ENCODE assay signal across 7 cellular contexts in the genomic region with DNA sequence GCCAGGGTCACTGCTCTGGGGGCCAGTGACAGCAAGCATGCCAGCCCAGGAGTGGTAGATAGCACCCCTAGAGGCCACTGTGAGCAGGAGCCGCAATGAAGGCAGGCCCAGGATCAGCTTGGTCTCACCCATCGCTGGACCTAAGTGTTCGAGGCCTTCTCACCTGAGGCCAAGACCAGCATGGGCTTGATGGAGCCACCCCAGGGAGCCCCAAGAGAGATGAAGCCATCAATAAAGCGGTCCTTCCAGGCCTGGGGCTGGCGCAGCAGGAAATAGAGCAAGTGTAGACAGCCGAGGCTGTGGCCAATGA. TPM values are rescaled to one million over a fixed set of nuclear protein-coding genes. Genes with fewer than 3 reads are reported as not detected.
DNase-seq lines count a peak whose midpoint lies in the region; ATAC-seq and TF ChIP-seq lines count a peak whose summit lies in the region.

No MANE protein-coding gene starts in this region.

- H2AFZ ChIP-seq in fibroblast of lung (ENCODE audit: low read length) (no peak overlapping the region), parathyroid adenoma (no peak overlapping the region)

- H3K9me3 ChIP-seq in fibroblast of lung (ENCODE audit: control insufficient read depth, insufficient read depth, low read depth, low read length) (no peaks in the 10 kb centered on the region), parathyroid adenoma (ENCODE audit: control insufficient read depth, low read length) (no peaks in the 10 kb centered on the region)

- H3K27ac Mint-ChIP-seq in activated CD4-positive, alpha-beta T cell treated with anti-CD3 and anti-CD28 coated beads, Interleukin-2, amount 10 ng/mL, durations not matched to agents 7 days and 5 days = no peak overlapping the region

- H3K4me1 ChIP-seq in fibroblast of lung (ENCODE audit: control insufficient read depth, extremely low read depth, insufficient read depth, low read length) (peaks cover 12% of the 10 kb centered on the region), parathyroid adenoma (peaks cover 1% of the 10 kb centered on the region)

- POLR2A ChIA-PET in GM10248 (lab: Yijun Ruan, JAX) = no interaction called here
- POLR2A ChIA-PET in activated CD4-positive, alpha-beta T cell treated with anti-CD3 and anti-CD28 coated beads, Interleukin-2, amount 10 ng/mL, durations not matched to agents 7 days and 5 days (lab: Charles Lee) = no interaction called here

- peak; percentile 75 for DNase-seq in GM10248 (ENCODE audit: extremely low spot score)
- DNase-seq in activated CD4-positive, alpha-beta T cell treated with anti-CD3 and anti-CD28 coated beads, Interleukin-2, amount 10 ng/mL, durations not matched to agents 7 days and 5 days = peak; percentile 50
- DNase-seq in fibroblast of lung (ENCODE audit: low read depth in 2 of 2) = no peak

- H3K9me3 Mint-ChIP-seq in activated CD4-positive, alpha-beta T cell treated with anti-CD3 and anti-CD28 coated beads, Interleukin-2, amount 10 ng/mL, durations not matched to agents 7 days and 5 days = no peaks in the 10 kb centered on the region

- H4K20me1 ChIP-seq in fibroblast of lung (ENCODE audit: control insufficient read depth, extremely low read depth, insufficient read depth, low read length) = no peaks in the 10 kb centered on the region

- H3K27ac ChIP-seq in fibroblast of lung (ENCODE audit: insufficient read depth, low read length) (no peak overlapping the region), parathyroid adenoma (no peak overlapping the region)

- TF ChIP-seq RAD21 in Ishikawa (IDR thresholded peaks at IDR 0.05; ENCODE audit: low read depth) = peak; percentile 56; the same call in 1 of the 2 replicates

- H3K9ac ChIP-seq in fibroblast of lung (ENCODE audit: insufficient read depth, low read length) (no peak overlapping the region), parathyroid adenoma (no peak overlapping the region)

- no peaks in the 10 kb centered on the region for H3K27me3 Mint-ChIP-seq in activated CD4-positive, alpha-beta T cell treated with anti-CD3 and anti-CD28 coated beads, Interleukin-2, amount 10 ng/mL, durations not matched to agents 7 days and 5 days

- no peak for ATAC-seq in GM21447 (IDR thresholded peaks at IDR 0.05; ENCODE audit: unreplicated experiment)
- no peak for ATAC-seq in GM21423 (IDR thresholded peaks at IDR 0.05; ENCODE audit: unreplicated experiment)

- peaks cover 18% of the 10 kb centered on the region for H3K36me3 Mint-ChIP-seq in activated CD4-positive, alpha-beta T cell treated with anti-CD3 and anti-CD28 coated beads, Interleukin-2, amount 10 ng/mL, durations not matched to agents 7 days and 5 days (ENCODE audit: low read depth)

- TF ChIP-seq EP300 in Ishikawa (IDR thresholded peaks at IDR 0.05; ENCODE audit: borderline replicate concordance) = no peak

- H3K4me2 ChIP-seq in fibroblast of lung (ENCODE audit: extremely low read depth, insufficient read depth, low read length) (no peak overlapping the region), parathyroid adenoma (ENCODE audit: low read length) (no peak overlapping the region)

- H3K36me3 ChIP-seq in fibroblast of lung (ENCODE audit: control insufficient read depth, insufficient read depth, low read length) (peaks cover 59% of the 10 kb centered on the region), parathyroid adenoma (ENCODE audit: control insufficient read depth, insufficient read depth, low read length) (no peaks in the 10 kb centered on the region)

- H3K27me3 ChIP-seq in fibroblast of lung (ENCODE audit: control insufficient read depth, insufficient read depth, low read length) (no peaks in the 10 kb centered on the region), parathyroid adenoma (ENCODE audit: control insufficient read depth, insufficient read depth, low read length) (no peaks in the 10 kb centered on the region)

- H3K4me3 Mint-ChIP-seq in activated CD4-positive, alpha-beta T cell treated with anti-CD3 and anti-CD28 coated beads, Interleukin-2, amount 10 ng/mL, durations not matched to agents 7 days and 5 days = no peak overlapping the region

- TF ChIP-seq CTCF in GM10248 (IDR thresholded peaks at IDR 0.05; ENCODE audit: control extremely low read depth, extremely low read depth, low read depth, missing control alignments) (peak; percentile 68), fibroblast of lung (conservative IDR thresholded peaks at IDR 0.05 in 1 of 2, IDR thresholded peaks at IDR 0.05 in 1 of 2; ENCODE audit: low read depth in 1 of 2, low read length in 2 of 2) (peak; percentile 47 to 69), parathyroid adenoma (IDR thresholded peaks at IDR 0.05) (peak; percentile 69)

- peaks cover 35% of the 10 kb centered on the region for H3K4me1 Mint-ChIP-seq in activated CD4-positive, alpha-beta T cell treated with anti-CD3 and anti-CD28 coated beads, Interleukin-2, amount 10 ng/mL, durations not matched to agents 7 days and 5 days

- CTCF ChIA-PET in GM10248 (lab: Yijun Ruan, JAX) = interaction anchor here (0.8 to 4.4 kb wide), 23 partner anchors 10 to 421 kb away, joined by 3 to 18 read pairs (median 4); partner anchors contain the start of genes CTRL, DPEP3, NFATC3 and PSKH1
- CTCF ChIA-PET in activated CD4-positive, alpha-beta T cell treated with anti-CD3 and anti-CD28 coated beads, Interleukin-2, amount 10 ng/mL, durations not matched to agents 7 days and 5 days (lab: Charles Lee) = interaction anchor here (0.8 to 2.1 kb wide), 14 partner anchors 9 to 126 kb away, joined by 3 to 8 read pairs (median 4); partner anchors contain the start of gene DPEP2

- H3K79me2 ChIP-seq in fibroblast of lung (ENCODE audit: control insufficient read depth, insufficient read depth, low read length) (peaks cover 2% of the 10 kb centered on the region), parathyroid adenoma (no peaks in the 10 kb centered on the region)

- no peak overlapping the region for H3K4me3 ChIP-seq in fibroblast of lung (replicated peaks in 1 of 4; ENCODE audit: control extremely low read depth in 1 of 4, insufficient read depth in 1 of 4, low read depth in 3 of 4, low read length in 4 of 4)
- H3K4me3 ChIP-seq in parathyroid adenoma (ENCODE audit: low read depth, low read length) = no peak overlapping the region

TF ChIP-seq in Ishikawa, 13 proteins besides CTCF, POLR2A, EP300 and RAD21 (continues in another document):
- no peak for TF ChIP-seq FOXM1 (IDR thresholded peaks at IDR 0.05; ENCODE audit: borderline replicate concordance, low read depth)
- TF ChIP-seq, protein P1, sequence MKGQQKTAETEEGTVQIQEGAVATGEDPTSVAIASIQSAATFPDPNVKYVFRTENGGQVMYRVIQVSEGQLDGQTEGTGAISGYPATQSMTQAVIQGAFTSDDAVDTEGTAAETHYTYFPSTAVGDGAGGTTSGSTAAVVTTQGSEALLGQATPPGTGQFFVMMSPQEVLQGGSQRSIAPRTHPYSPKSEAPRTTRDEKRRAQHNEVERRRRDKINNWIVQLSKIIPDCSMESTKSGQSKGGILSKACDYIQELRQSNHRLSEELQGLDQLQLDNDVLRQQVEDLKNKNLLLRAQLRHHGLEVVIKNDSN (IDR thresholded peaks at IDR 0.05) = no peak
- no peak for TF ChIP-seq MAX (IDR thresholded peaks at IDR 0.05)
- TF ChIP-seq TEAD4 (IDR thresholded peaks at IDR 0.05) = no peak
- no peak for TF ChIP-seq YY1 (IDR thresholded peaks at IDR 0.05; ENCODE audit: low read depth)
- no peak for TF ChIP-seq TAF1 (IDR thresholded peaks at IDR 0.05; ENCODE audit: low read depth)
- TF ChIP-seq CREB1 (IDR thresholded peaks at IDR 0.05; ENCODE audit: low read depth) = no peak
- TF ChIP-seq TCF12 (IDR thresholded peaks at IDR 0.05; ENCODE audit: low read depth) = no peak
- no peak for TF ChIP-seq NFIC (IDR thresholded peaks at IDR 0.05)

RNA-seq across cellular contexts. Expression of gene LCAT, which starts 1.8 kb away (rescaled TPM):
- total RNA-seq in activated CD4-positive, alpha-beta T cell treated with anti-CD3 and anti-CD28 coated beads, Interleukin-2, amount 10 ng/mL, durations not matched to agents 7 days and 5 days = 10 to 100 TPM; 12.9 to 15.3 TPM
- 3.3 and 6.4 TPM in 2 replicates for total RNA-seq in fibroblast of lung
- polyA plus RNA-seq in fibroblast of lung = 4.5 and 5.8 TPM in 2 replicates
- polyA plus RNA-seq in fibroblast of lung (2012) = 11.6 and 12.1 TPM in 2 replicates
- 6.0 and 26.2 TPM in 2 replicates for polyA minus RNA-seq in fibroblast of lung (ENCODE audit: low replicate concordance)

RNA-seq across cellular contexts. Expression of gene PSMB10, which starts 5.5 kb away (rescaled TPM):
- 100 to 1,000 TPM; 214 to 288 TPM for total RNA-seq in activated CD4-positive, alpha-beta T cell treated with anti-CD3 and anti-CD28 coated beads, Interleukin-2, amount 10 ng/mL, durations not matched to agents 7 days and 5 days
- 53.2 and 66.9 TPM in 2 replicates for total RNA-seq in fibroblast of lung
- polyA plus RNA-seq in fibroblast of lung = 18.1 and 21.7 TPM in 2 replicates
- 75.0 and 77.6 TPM in 2 replicates for polyA plus RNA-seq in fibroblast of lung (2012)
- 20.7 and 24.4 TPM in 2 replicates for polyA minus RNA-seq in fibroblast of lung (ENCODE audit: low replicate concordance)

RNA-seq across cellular contexts. Expression of gene CTRL, which starts 10.5 kb away (rescaled TPM):
- 1 to 10 TPM; 7.2 to 9.4 TPM for total RNA-seq in activated CD4-positive, alpha-beta T cell treated with anti-CD3 and anti-CD28 coated beads, Interleukin-2, amount 10 ng/mL, durations not matched to agents 7 days and 5 days
- total RNA-seq in fibroblast of lung = 0.26 and 0.33 TPM in 2 replicates
- 0.14 and 0.53 TPM in 2 replicates for polyA plus RNA-seq in fibroblast of lung
- polyA plus RNA-seq in fibroblast of lung (2012) = 0.24 and 0.41 TPM in 2 replicates
- polyA minus RNA-seq in fibroblast of lung (ENCODE audit: low replicate concordance) = 15.6 TPM in 1 of 2 replicates, not detected in the other

RNA-seq across cellular contexts. Expression of gene SLC12A4, which starts 26.3 kb away (rescaled TPM):
- total RNA-seq in activated CD4-positive, alpha-beta T cell treated with anti-CD3 and anti-CD28 coated beads, Interleukin-2, amount 10 ng/mL, durations not matched to agents 7 days and 5 days = 10 to 100 TPM; 27.1 to 29.5 TPM
- total RNA-seq in fibroblast of lung = 60.4 and 120 TPM in 2 replicates
- 41.4 and 42.2 TPM in 2 replicates for polyA plus RNA-seq in fibroblast of lung
- 55.1 and 59.5 TPM in 2 replicates for polyA plus RNA-seq in fibroblast of lung (2012)
- polyA minus RNA-seq in fibroblast of lung (ENCODE audit: low replicate concordance) = 321 and 416 TPM in 2 replicates

RNA-seq across cellular contexts. Expression of gene DPEP3, which starts 38.1 kb away (rescaled TPM):
- under 1 TPM; 0.10 TPM for total RNA-seq in activated CD4-positive, alpha-beta T cell treated with anti-CD3 and anti-CD28 coated beads, Interleukin-2, amount 10 ng/mL, durations not matched to agents 7 days and 5 days
- not detected in 2 replicates for total RNA-seq in fibroblast of lung
- not detected in 2 replicates for polyA plus RNA-seq in fibroblast of lung
- not detected in 2 replicates for polyA plus RNA-seq in fibroblast of lung (2012)
- not detected in 2 replicates for polyA minus RNA-seq in fibroblast of lung (ENCODE audit: low replicate concordance)

Comparison
In these comparisons a context has a peak if more than half of its experiments do, and no peak if none do; other contexts are left out.
1. DNase-seq: peak in GM10248 (single experiment) and activated CD4-positive, alpha-beta T cell treated with anti-CD3 and anti-CD28 coated beads, Interleukin-2, amount 10 ng/mL, durations not matched to agents 7 days and 5 days (single experiment); none in fibroblast of lung (0 of 2).
2. Peak in every context shown above with its lines, with median percentiles within 50 percentile points of each other: CTCF ChIP-seq.